ENCODE assay signal across 1 cellular context in the genomic region with DNA sequence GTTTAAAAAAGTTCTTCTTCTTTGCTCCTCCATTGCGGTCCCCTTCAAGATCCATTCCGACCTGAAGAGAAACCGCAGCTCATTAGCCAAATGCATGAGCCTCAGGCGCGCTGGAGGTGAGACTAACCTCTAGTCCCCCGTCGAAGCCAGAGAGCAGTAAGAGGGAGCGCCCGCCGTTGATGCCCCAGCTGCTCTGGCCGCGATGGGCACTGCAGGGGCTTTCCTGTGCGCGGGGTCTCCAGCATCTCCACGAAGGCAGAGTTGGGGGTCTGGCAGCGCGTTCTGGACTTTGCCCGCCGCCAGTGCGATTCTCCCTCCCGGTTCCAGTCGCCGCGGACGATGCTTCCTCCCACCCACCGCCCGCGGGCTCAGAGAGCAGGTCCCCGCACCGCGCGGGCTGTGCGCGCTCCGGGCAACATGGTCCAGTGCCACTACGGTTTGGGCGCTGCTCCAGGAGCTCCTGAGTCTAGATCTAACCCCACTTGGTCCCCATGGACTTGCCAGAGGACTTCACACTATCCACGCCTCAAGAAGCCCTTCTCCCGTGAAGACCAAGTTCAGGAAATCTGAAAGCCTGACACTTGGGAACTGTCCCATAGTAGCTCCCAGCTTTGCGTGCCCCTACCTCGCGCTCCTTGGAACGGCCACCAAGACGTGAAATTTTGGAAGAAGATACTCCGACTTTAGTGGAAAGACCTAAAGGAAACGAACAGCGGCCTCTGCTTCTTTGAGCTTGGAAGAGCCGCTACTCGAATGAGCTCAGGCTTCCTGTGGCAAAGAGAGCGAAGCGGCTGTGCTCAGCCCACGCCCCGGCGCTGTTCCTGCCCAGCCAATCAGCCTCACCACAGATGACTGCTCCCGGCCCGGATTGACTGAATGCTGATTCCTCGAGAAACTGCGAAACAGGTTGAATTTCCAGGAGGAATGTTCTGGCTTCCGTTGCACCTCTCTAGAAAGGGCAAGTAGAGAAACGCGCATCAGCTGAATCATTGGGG.
TF ChIP-seq lines count a peak whose summit lies in the region.

A gene (minus strand): TSS at position 755 of the 995 bp plus-strand sequence. CDS start 700 bp downstream, at position 55.

TF ChIP-seq in HepG2, 621 proteins besides CTCF, POLR2A, EP300 and RAD21 (continued from another document and continues in another):
- TF ChIP-seq, protein P1, sequence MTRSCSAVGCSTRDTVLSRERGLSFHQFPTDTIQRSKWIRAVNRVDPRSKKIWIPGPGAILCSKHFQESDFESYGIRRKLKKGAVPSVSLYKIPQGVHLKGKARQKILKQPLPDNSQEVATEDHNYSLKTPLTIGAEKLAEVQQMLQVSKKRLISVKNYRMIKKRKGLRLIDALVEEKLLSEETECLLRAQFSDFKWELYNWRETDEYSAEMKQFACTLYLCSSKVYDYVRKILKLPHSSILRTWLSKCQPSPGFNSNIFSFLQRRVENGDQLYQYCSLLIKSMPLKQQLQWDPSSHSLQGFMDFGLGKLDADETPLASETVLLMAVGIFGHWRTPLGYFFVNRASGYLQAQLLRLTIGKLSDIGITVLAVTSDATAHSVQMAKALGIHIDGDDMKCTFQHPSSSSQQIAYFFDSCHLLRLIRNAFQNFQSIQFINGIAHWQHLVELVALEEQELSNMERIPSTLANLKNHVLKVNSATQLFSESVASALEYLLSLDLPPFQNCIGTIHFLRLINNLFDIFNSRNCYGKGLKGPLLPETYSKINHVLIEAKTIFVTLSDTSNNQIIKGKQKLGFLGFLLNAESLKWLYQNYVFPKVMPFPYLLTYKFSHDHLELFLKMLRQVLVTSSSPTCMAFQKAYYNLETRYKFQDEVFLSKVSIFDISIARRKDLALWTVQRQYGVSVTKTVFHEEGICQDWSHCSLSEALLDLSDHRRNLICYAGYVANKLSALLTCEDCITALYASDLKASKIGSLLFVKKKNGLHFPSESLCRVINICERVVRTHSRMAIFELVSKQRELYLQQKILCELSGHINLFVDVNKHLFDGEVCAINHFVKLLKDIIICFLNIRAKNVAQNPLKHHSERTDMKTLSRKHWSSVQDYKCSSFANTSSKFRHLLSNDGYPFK (CRISPR knock-in tag; IDR thresholded peaks at IDR 0.05; ENCODE audit: borderline replicate concordance) = peak; percentile 69
- TF ChIP-seq CCDC6 (CRISPR knock-in tag; IDR thresholded peaks at IDR 0.05) = no peak; the same call in 1 of the 2 replicates
- peak; percentile 64; the same call in 1 of the 2 replicates for TF ChIP-seq SALL2 (CRISPR knock-in tag; IDR thresholded peaks at IDR 0.05)
- TF ChIP-seq, protein P2, sequence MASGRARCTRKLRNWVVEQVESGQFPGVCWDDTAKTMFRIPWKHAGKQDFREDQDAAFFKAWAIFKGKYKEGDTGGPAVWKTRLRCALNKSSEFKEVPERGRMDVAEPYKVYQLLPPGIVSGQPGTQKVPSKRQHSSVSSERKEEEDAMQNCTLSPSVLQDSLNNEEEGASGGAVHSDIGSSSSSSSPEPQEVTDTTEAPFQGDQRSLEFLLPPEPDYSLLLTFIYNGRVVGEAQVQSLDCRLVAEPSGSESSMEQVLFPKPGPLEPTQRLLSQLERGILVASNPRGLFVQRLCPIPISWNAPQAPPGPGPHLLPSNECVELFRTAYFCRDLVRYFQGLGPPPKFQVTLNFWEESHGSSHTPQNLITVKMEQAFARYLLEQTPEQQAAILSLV (CRISPR knock-in tag; IDR thresholded peaks at IDR 0.05; ENCODE audit: borderline replicate concordance) = peak; percentile 53; the same call in 1 of the 2 replicates
- peak; percentile 75; the same call in 1 of the 2 replicates for TF ChIP-seq ZNF709 (CRISPR knock-in tag; IDR thresholded peaks at IDR 0.05)
- TF ChIP-seq REXO4 (CRISPR knock-in tag; IDR thresholded peaks at IDR 0.05; ENCODE audit: borderline replicate concordance) = no peak
- TF ChIP-seq, protein P3, sequence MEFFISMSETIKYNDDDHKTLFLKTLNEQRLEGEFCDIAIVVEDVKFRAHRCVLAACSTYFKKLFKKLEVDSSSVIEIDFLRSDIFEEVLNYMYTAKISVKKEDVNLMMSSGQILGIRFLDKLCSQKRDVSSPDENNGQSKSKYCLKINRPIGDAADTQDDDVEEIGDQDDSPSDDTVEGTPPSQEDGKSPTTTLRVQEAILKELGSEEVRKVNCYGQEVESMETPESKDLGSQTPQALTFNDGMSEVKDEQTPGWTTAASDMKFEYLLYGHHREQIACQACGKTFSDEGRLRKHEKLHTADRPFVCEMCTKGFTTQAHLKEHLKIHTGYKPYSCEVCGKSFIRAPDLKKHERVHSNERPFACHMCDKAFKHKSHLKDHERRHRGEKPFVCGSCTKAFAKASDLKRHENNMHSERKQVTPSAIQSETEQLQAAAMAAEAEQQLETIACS (CRISPR knock-in tag; IDR thresholded peaks at IDR 0.05) = no peak; the same call in none of the 2 replicates
- TF ChIP-seq NR3C1 (CRISPR knock-in tag; IDR thresholded peaks at IDR 0.05) = no peak
- no peak for TF ChIP-seq ZNF761 (CRISPR knock-in tag; conservative IDR thresholded peaks at IDR 0.05)
- TF ChIP-seq, protein P4, sequence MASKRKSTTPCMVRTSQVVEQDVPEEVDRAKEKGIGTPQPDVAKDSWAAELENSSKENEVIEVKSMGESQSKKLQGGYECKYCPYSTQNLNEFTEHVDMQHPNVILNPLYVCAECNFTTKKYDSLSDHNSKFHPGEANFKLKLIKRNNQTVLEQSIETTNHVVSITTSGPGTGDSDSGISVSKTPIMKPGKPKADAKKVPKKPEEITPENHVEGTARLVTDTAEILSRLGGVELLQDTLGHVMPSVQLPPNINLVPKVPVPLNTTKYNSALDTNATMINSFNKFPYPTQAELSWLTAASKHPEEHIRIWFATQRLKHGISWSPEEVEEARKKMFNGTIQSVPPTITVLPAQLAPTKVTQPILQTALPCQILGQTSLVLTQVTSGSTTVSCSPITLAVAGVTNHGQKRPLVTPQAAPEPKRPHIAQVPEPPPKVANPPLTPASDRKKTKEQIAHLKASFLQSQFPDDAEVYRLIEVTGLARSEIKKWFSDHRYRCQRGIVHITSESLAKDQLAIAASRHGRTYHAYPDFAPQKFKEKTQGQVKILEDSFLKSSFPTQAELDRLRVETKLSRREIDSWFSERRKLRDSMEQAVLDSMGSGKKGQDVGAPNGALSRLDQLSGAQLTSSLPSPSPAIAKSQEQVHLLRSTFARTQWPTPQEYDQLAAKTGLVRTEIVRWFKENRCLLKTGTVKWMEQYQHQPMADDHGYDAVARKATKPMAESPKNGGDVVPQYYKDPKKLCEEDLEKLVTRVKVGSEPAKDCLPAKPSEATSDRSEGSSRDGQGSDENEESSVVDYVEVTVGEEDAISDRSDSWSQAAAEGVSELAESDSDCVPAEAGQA (IDR thresholded peaks at IDR 0.05; ENCODE audit: low read depth) = no peak
- TF ChIP-seq, protein P4 (CRISPR knock-in tag; IDR thresholded peaks at IDR 0.05; ENCODE audit: borderline replicate concordance) = no peak
- TF ChIP-seq, protein P5, sequence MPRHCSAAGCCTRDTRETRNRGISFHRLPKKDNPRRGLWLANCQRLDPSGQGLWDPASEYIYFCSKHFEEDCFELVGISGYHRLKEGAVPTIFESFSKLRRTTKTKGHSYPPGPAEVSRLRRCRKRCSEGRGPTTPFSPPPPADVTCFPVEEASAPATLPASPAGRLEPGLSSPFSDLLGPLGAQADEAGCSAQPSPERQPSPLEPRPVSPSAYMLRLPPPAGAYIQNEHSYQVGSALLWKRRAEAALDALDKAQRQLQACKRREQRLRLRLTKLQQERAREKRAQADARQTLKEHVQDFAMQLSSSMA (CRISPR knock-in tag; IDR thresholded peaks at IDR 0.05) = no peak
- TF ChIP-seq ZNF343 (CRISPR knock-in tag; IDR thresholded peaks at IDR 0.05) = peak; percentile 25
- no peak for TF ChIP-seq MAF1 (CRISPR knock-in tag; IDR thresholded peaks at IDR 0.05; ENCODE audit: borderline replicate concordance)
- TF ChIP-seq RORA (CRISPR knock-in tag; IDR thresholded peaks at IDR 0.05) = no peak
- no peak; the same call in 1 of the 2 replicates for TF ChIP-seq HOXD1 (CRISPR knock-in tag; IDR thresholded peaks at IDR 0.05)
- TF ChIP-seq RBM22 (optimal IDR thresholded peaks at IDR 0.05; ENCODE audit: low read length) = no peak
- TF ChIP-seq, protein P6, sequence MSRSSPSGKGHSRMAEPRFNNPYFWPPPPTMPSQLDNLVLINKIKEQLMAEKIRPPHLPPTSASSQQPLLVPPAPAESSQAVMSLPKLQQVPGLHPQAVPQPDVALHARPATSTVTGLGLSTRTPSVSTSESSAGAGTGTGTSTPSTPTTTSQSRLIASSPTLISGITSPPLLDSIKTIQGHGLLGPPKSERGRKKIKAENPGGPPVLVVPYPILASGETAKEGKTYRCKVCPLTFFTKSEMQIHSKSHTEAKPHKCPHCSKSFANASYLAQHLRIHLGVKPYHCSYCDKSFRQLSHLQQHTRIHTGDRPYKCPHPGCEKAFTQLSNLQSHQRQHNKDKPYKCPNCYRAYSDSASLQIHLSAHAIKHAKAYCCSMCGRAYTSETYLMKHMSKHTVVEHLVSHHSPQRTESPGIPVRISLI (CRISPR knock-in tag; IDR thresholded peaks at IDR 0.05; ENCODE audit: borderline replicate concordance) = no peak
- peak; percentile 74 for TF ChIP-seq NFYC (CRISPR knock-in tag; IDR thresholded peaks at IDR 0.05)
- no peak for TF ChIP-seq ZNF773 (CRISPR knock-in tag; IDR thresholded peaks at IDR 0.05; ENCODE audit: borderline replicate concordance)
- TF ChIP-seq YEATS2 (CRISPR knock-in tag; IDR thresholded peaks at IDR 0.05; ENCODE audit: borderline replicate concordance) = no peak
- TF ChIP-seq ZNF780A (CRISPR knock-in tag; IDR thresholded peaks at IDR 0.05) = no peak; the same call in 1 of the 2 replicates
- TF ChIP-seq CHCHD3 (CRISPR knock-in tag; IDR thresholded peaks at IDR 0.05) = no peak
- no peak; the same call in 1 of the 2 replicates for TF ChIP-seq PRMT3 (CRISPR knock-in tag; IDR thresholded peaks at IDR 0.05; ENCODE audit: borderline replicate concordance, low read depth)
- TF ChIP-seq HMG20A (CRISPR knock-in tag; IDR thresholded peaks at IDR 0.05; ENCODE audit: borderline replicate concordance) = peak; percentile 32; the same call in 1 of the 2 replicates
- 0 out of 2 replicates have a peak, but pooled peaks have one; percentile 18 for TF ChIP-seq ZFY (CRISPR knock-in tag; IDR thresholded peaks at IDR 0.05)
- no peak; the same call in 1 of the 2 replicates for TF ChIP-seq ZNF652 (CRISPR knock-in tag; IDR thresholded peaks at IDR 0.05; ENCODE audit: borderline replicate concordance, low read depth)
- no peak for TF ChIP-seq ARNT2 (CRISPR knock-in tag; IDR thresholded peaks at IDR 0.05; ENCODE audit: low read depth)
- no peak for TF ChIP-seq NCOA1 (CRISPR knock-in tag; IDR thresholded peaks at IDR 0.05)
- no peak for TF ChIP-seq PCBP1 (IDR thresholded peaks at IDR 0.05; ENCODE audit: borderline replicate concordance, low read depth, low read length)
- 0 out of 2 replicates have a peak, but pooled peaks have one; percentile 34 for TF ChIP-seq SNAI1 (CRISPR knock-in tag; IDR thresholded peaks at IDR 0.05; ENCODE audit: borderline replicate concordance)
- TF ChIP-seq ZNF549 (CRISPR knock-in tag; IDR thresholded peaks at IDR 0.05) = no peak
- TF ChIP-seq, protein P7, sequence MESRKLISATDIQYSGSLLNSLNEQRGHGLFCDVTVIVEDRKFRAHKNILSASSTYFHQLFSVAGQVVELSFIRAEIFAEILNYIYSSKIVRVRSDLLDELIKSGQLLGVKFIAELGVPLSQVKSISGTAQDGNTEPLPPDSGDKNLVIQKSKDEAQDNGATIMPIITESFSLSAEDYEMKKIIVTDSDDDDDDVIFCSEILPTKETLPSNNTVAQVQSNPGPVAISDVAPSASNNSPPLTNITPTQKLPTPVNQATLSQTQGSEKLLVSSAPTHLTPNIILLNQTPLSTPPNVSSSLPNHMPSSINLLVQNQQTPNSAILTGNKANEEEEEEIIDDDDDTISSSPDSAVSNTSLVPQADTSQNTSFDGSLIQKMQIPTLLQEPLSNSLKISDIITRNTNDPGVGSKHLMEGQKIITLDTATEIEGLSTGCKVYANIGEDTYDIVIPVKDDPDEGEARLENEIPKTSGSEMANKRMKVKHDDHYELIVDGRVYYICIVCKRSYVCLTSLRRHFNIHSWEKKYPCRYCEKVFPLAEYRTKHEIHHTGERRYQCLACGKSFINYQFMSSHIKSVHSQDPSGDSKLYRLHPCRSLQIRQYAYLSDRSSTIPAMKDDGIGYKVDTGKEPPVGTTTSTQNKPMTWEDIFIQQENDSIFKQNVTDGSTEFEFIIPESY (CRISPR knock-in tag; IDR thresholded peaks at IDR 0.05) = no peak
- no peak for TF ChIP-seq TEAD3 (CRISPR knock-in tag; optimal IDR thresholded peaks at IDR 0.05; ENCODE audit: borderline replicate concordance)
- TF ChIP-seq ZNF432 (CRISPR knock-in tag; IDR thresholded peaks at IDR 0.05; ENCODE audit: borderline replicate concordance) = no peak
- TF ChIP-seq ZFYVE20 (CRISPR knock-in tag; IDR thresholded peaks at IDR 0.05; ENCODE audit: borderline replicate concordance, low read depth) = no peak
- TF ChIP-seq RFXAP (CRISPR knock-in tag; IDR thresholded peaks at IDR 0.05; ENCODE audit: borderline replicate concordance) = no peak
- no peak for TF ChIP-seq NR2C2 (CRISPR knock-in tag; IDR thresholded peaks at IDR 0.05; ENCODE audit: borderline replicate concordance)
- peak; percentile 53; the same call in 1 of the 2 replicates for TF ChIP-seq ZNF788 (CRISPR knock-in tag; IDR thresholded peaks at IDR 0.05; ENCODE audit: borderline replicate concordance)
- TF ChIP-seq IRF2 (CRISPR knock-in tag; IDR thresholded peaks at IDR 0.05) = no peak
- TF ChIP-seq, protein P8, sequence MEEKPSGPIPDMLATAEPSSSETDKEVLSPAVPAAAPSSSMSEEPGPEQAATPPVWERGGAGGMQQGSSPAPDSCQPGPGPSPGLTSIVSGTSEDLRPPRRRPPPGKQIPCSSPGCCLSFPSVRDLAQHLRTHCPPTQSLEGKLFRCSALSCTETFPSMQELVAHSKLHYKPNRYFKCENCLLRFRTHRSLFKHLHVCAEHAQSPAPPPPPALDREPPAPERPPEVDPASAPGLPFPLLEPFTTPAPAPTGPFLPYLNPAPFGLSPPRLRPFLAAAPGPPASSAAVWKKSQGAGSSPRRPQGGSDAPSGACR (CRISPR knock-in tag; IDR thresholded peaks at IDR 0.05) = no peak
- TF ChIP-seq MEIS1 (CRISPR knock-in tag; IDR thresholded peaks at IDR 0.05; ENCODE audit: borderline replicate concordance) = peak; percentile 56
- no peak; the same call in 1 of the 2 replicates for TF ChIP-seq REPIN1 (CRISPR knock-in tag; IDR thresholded peaks at IDR 0.05; ENCODE audit: borderline replicate concordance, low read depth)
